1 cellular context compared by ENCODE assay signal in the genomic region with DNA sequence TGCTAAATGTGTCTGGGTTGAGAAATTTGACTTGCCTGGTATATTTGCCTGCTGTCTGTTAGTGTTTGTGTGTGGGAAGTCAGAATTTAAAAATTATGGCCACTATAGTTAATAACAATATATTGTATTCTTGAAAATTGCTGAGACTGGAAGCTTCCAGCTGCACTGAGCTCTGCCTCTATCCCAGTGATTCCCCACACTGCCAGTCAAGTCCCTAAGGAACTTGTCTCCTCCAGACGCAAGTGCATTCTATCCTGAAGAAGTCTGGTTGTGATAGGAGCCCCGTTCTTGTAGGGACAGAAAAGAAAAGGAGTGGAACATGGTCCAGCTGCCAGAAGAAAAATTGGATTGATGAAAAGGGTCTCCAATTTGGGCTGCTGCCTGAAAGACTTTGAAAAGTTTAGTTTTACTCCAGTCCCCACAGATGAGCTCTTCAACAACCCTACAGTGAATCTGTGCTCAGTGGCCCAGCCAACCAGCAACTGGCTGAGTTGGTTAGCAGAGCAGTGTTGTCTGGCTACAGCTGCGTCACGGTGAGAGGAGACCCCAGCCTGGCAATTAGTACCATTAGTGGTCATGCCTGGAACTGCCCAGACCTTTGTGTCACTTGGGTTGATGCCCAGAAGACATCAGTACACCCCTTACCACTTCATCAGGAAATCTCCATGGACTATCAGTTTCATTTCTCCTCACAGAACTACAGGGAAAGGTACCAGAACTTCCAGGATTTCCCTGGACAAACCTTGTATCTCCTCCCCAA.
TF ChIP-seq lines count a peak whose summit lies in the region.

No MANE protein-coding gene starts in this region.

TF ChIP-seq in IMR-90, 13 proteins besides CTCF, POLR2A, EP300 and RAD21 (continued from another document):
- TF ChIP-seq, protein P1, sequence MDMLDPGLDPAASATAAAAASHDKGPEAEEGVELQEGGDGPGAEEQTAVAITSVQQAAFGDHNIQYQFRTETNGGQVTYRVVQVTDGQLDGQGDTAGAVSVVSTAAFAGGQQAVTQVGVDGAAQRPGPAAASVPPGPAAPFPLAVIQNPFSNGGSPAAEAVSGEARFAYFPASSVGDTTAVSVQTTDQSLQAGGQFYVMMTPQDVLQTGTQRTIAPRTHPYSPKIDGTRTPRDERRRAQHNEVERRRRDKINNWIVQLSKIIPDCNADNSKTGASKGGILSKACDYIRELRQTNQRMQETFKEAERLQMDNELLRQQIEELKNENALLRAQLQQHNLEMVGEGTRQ (IDR thresholded peaks at IDR 0.05; ENCODE audit: low read depth, low read length), result no peak
- no peak for TF ChIP-seq CHD1 (IDR thresholded peaks at IDR 0.05; ENCODE audit: low read depth, low read length)
